8 cellular contexts compared by ENCODE assay signal in the genomic region with DNA sequence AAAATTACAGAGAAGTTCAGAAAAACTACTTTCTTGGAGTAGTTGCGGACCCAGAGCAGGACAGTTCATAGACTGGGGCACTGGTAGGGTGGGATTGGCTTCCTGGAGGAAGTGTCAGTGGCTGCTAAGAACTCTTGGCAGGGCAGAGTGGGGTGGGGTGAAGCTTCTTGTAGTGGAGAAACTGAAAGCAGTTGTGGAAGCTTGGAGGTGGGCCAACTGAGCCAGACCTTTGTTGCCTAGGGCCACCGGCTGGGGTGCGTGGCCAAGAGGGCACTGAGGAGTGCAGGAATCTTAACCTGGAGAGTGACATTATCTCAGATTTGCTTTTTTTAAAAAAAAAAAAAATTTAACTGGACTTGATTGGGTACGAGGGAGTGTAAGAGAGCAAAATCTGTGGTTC. TPM values are rescaled to one million over a fixed set of nuclear protein-coding genes. Genes with fewer than 3 reads are reported as not detected.
DNase-seq lines count a peak whose midpoint lies in the region; ATAC-seq, FAIRE-seq and TF ChIP-seq lines count a peak whose summit lies in the region.

No MANE protein-coding gene starts in this region.

- no peaks in the 10 kb centered on the region for H3K9me3 ChIP-seq in suprapubic skin

- no peak for TF ChIP-seq POLR2A in GM18505 (IDR thresholded peaks at IDR 0.05; ENCODE audit: borderline replicate concordance, extremely low read depth, insufficient read depth, insufficient read length)
- TF ChIP-seq POLR2A in suprapubic skin (IDR thresholded peaks at IDR 0.05): no peak

- peak overlapping the region; percentile 5 for H3K27ac Mint-ChIP-seq in chondrocyte (ENCODE audit: unreplicated experiment)

- H3K4me3 Mint-ChIP-seq in chondrocyte (ENCODE audit: unreplicated experiment): no peak overlapping the region

- peaks cover 34% of the 10 kb centered on the region for H3K4me1 Mint-ChIP-seq in chondrocyte (ENCODE audit: low read depth)

- no peaks in the 10 kb centered on the region for H3K27me3 ChIP-seq in suprapubic skin

- H3K4me3 ChIP-seq in suprapubic skin: peak overlapping the region; percentile 34

- H3K27ac ChIP-seq in suprapubic skin: peak overlapping the region; percentile 83

- DNase-seq in UCSD-AML1 (lab: John Stamatoyannopoulos, UW; ENCODE audit: unreplicated experiment) (peak; percentile 27), chondrocyte (ENCODE audit: low spot score) (no peak), mucosa of gallbladder (ENCODE audit: low spot score) (peak; percentile 82), suprapubic skin (ENCODE audit: low spot score in 2 of 2) (peak; percentile 91 to 92), COLO668 (lab: John Stamatoyannopoulos, UW; ENCODE audit: unreplicated experiment) (no peak), RCC 7860 (ENCODE audit: low spot score) (no peak)

- FAIRE-seq in RCC 7860 (lab: Jason Lieb, UNC): no peak

- no peak for TF ChIP-seq EP300 in suprapubic skin (IDR thresholded peaks at IDR 0.05)

- peak; percentile 8 for ATAC-seq in GM18505 (IDR thresholded peaks at IDR 0.05; ENCODE audit: unreplicated experiment)
- ATAC-seq in HG03064 (IDR thresholded peaks at IDR 0.05; ENCODE audit: low read depth, unreplicated experiment): peak; percentile 18

- WGBS in suprapubic skin: 17% methylated on average over 4 of the region's 4 CpGs

- no peaks in the 10 kb centered on the region for H3K36me3 ChIP-seq in suprapubic skin

- no peak for TF ChIP-seq CTCF in chondrocyte (IDR thresholded peaks at IDR 0.05)
- TF ChIP-seq CTCF in suprapubic skin (IDR thresholded peaks at IDR 0.05): no peak

- peaks cover 66% of the 10 kb centered on the region for H3K4me1 ChIP-seq in suprapubic skin

- H3K36me3 Mint-ChIP-seq in chondrocyte (ENCODE audit: low read depth): no peaks in the 10 kb centered on the region

- no peaks in the 10 kb centered on the region for H3K27me3 Mint-ChIP-seq in chondrocyte (ENCODE audit: low read depth)

- no peaks in the 10 kb centered on the region for H3K9me3 Mint-ChIP-seq in chondrocyte (ENCODE audit: low read depth)

RNA-seq across cellular contexts. Expression of gene KAT2B, which starts 3.2 kb away (rescaled TPM):
- total RNA-seq in chondrocyte (8.1 to 13.8 TPM (median 8.9 TPM) in 3 replicates), mucosa of gallbladder (16.8 TPM), suprapubic skin (10 to 100 TPM; 35.7 to 63.7 (median 40.2) TPM)

RNA-seq across cellular contexts. Expression of gene PP2D1, which starts 31.3 kb away (rescaled TPM):
- not detected in 3 replicates for total RNA-seq in chondrocyte
- not detected for total RNA-seq in mucosa of gallbladder
- total RNA-seq in suprapubic skin: not detected

Comparison
In these comparisons a context has a peak if more than half of its experiments do, and no peak if none do; other contexts are left out.
1. DNase-seq: peak in UCSD-AML1 (single experiment), mucosa of gallbladder (single experiment) and suprapubic skin (2 of 2); none in chondrocyte (single experiment), COLO668 (single experiment) and RCC 7860 (single experiment).